ENCODE assay signal across 14 cellular contexts in the genomic region with DNA sequence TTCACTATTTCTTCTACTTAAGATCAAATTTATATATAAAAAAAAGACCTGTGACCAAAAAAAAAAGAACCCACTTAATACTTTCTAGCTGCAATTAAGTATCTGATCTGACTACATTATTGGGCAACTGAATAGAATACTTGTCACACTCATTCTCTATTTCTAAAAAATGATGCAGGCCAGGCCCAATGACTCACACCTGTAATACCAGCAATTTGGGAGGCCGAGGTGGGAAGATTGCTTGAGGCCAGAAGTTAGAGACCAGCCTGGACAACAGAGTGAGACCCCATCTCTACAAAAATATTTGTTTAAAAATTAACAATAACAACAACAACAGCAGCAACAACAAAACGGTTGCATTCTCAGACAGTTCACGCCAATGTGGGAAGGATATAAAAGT.
DNase-seq lines count a peak whose midpoint lies in the region; ATAC-seq and TF ChIP-seq lines count a peak whose summit lies in the region.
"Had no signal": no experiment of that assay in that cellular context is flagged by ENCODE, and none has a peak within 500 bp of the region (broad histone marks: within the 10 kb centered on the region; RNA-seq: fewer than 3 reads in every experiment).

No MANE protein-coding gene starts in this region.

- no peak for TF ChIP-seq CTCF in CD14-positive monocyte (IDR thresholded peaks at IDR 0.05)

- intact Hi-C loops in CD14-positive monocyte (cut with micrococcal nuclease), result no loop called here
- intact Hi-C loops in dendritic cell treated with granulocyte-macrophage colony-stimulating factor and Interleukin-4, amounts not matched to agents 40 ng/mL and 50 ng/mL, for 4 days (cut with micrococcal nuclease), result loop anchor here (5.0 kb wide), 1 partner anchor 35 kb away; no protein-coding TSS in a partner anchor

- peaks cover 3 to 5% of the 10 kb centered on the region in 2 donors for H3K36me3 Mint-ChIP-seq in CD14-positive monocyte
- peaks cover 31% of the 10 kb centered on the region for H3K36me3 Mint-ChIP-seq in dendritic cell treated with granulocyte-macrophage colony-stimulating factor and Interleukin-4, amounts not matched to agents 40 ng/mL and 50 ng/mL, for 4 days (ENCODE audit: low read depth)
- H3K36me3 Mint-ChIP-seq: activated naive CD4-positive, alpha-beta T cell treated with anti-CD3 and anti-CD28 coated beads, Interleukin-2, amount 50 U/mL, for 24 hours; type B pancreatic cell had no signal

- peaks cover 74% of the 10 kb centered on the region for H3K4me1 Mint-ChIP-seq in CD14-positive monocyte
- H3K4me1 Mint-ChIP-seq in dendritic cell treated with granulocyte-macrophage colony-stimulating factor and Interleukin-4, amounts not matched to agents 40 ng/mL and 50 ng/mL, for 4 days (ENCODE audit: low read depth), result peaks cover 71% of the 10 kb centered on the region

- ATAC-seq in GM21447 (IDR thresholded peaks at IDR 0.05; ENCODE audit: unreplicated experiment), result peak; percentile 15
- peak; percentile 5 for ATAC-seq in HG03342 (IDR thresholded peaks at IDR 0.05; ENCODE audit: unreplicated experiment)

- peak overlapping the region in 1 of 2 donors; percentile 11 for H3K4me3 Mint-ChIP-seq in CD14-positive monocyte
- H3K4me3 Mint-ChIP-seq in dendritic cell treated with granulocyte-macrophage colony-stimulating factor and Interleukin-4, amounts not matched to agents 40 ng/mL and 50 ng/mL, for 4 days, result no peak overlapping the region
- H3K4me3 Mint-ChIP-seq: activated naive CD4-positive, alpha-beta T cell treated with anti-CD3 and anti-CD28 coated beads, Interleukin-2, amount 50 U/mL, for 24 hours; type B pancreatic cell had no signal

- H3K27ac Mint-ChIP-seq in CD14-positive monocyte, result peak overlapping the region; percentile 81 to 94 (median 92)
- H3K27ac Mint-ChIP-seq in dendritic cell treated with granulocyte-macrophage colony-stimulating factor and Interleukin-4, amounts not matched to agents 40 ng/mL and 50 ng/mL, for 4 days, result peak overlapping the region; percentile 87
- H3K27ac Mint-ChIP-seq: activated naive CD4-positive, alpha-beta T cell treated with anti-CD3 and anti-CD28 coated beads, Interleukin-2, amount 50 U/mL, for 24 hours; type B pancreatic cell had no signal

- H3K9me3 Mint-ChIP-seq in CD14-positive monocyte, result peaks cover 0 to 3% (median 0%) of the 10 kb centered on the region in 7 donors
- peaks cover 15% of the 10 kb centered on the region for H3K9me3 Mint-ChIP-seq in dendritic cell treated with granulocyte-macrophage colony-stimulating factor and Interleukin-4, amounts not matched to agents 40 ng/mL and 50 ng/mL, for 4 days
- H3K9me3 Mint-ChIP-seq: activated naive CD4-positive, alpha-beta T cell treated with anti-CD3 and anti-CD28 coated beads, Interleukin-2, amount 50 U/mL, for 24 hours; type B pancreatic cell had no signal

- DNase-seq in CD14-positive monocyte (ENCODE audit: low spot score) (no peak), GDM1 (lab: John Stamatoyannopoulos, UW) (no peak), HUDEP-2 (lab: John Stamatoyannopoulos, UW; ENCODE audit: unreplicated experiment in 76 of 76) (no peak), HuH-7.5 (ENCODE audit: low spot score) (no peak), 8988T (no peak)
- DNase-seq: central memory CD4-positive, alpha-beta T cell; DND-41; NK-92 treated with Interleukin-12 subunit alpha and Interleukin-12 subunit beta, amount 100 ng/mL, for 24 hours; stimulated activated CD4-positive, alpha-beta T cell treated with anti-CD3 and anti-CD28 coated beads, Interleukin-15, amount 100 ng/mL, for 24 hours had no signal

- no peaks in the 10 kb centered on the region for H3K27me3 Mint-ChIP-seq in CD14-positive monocyte (ENCODE audit: low read depth in 3 of 3)
- H3K27me3 Mint-ChIP-seq in dendritic cell treated with granulocyte-macrophage colony-stimulating factor and Interleukin-4, amounts not matched to agents 40 ng/mL and 50 ng/mL, for 4 days, result no peaks in the 10 kb centered on the region
- H3K27me3 Mint-ChIP-seq: activated naive CD4-positive, alpha-beta T cell treated with anti-CD3 and anti-CD28 coated beads, Interleukin-2, amount 50 U/mL, for 24 hours; type B pancreatic cell had no signal
